Comparison of ENCODE assay signal across 10 cellular contexts in genomic region chr5:96572864-96573512, GRCh38.
A peak's percentile ranks its signal among the peaks of the same experiment; 100 is the strongest.
DNase-seq lines count a peak whose midpoint lies in the region; ATAC-seq, FAIRE-seq and TF ChIP-seq lines count a peak whose summit lies in the region.
"Had no signal": no experiment of that assay in that cellular context is flagged by ENCODE, and none has a peak within 500 bp of the region (broad histone marks: within the 10 kb centered on the region; RNA-seq: fewer than 3 reads in every experiment).

No MANE protein-coding gene starts in this region.

- H3K9me3 ChIP-seq in T-helper 17 cell (ENCODE audit: control insufficient read depth, low read length, poor library complexity, severe bottlenecking) = no peaks in the 10 kb centered on the region

- no peak overlapping the region for H3K4me3 Mint-ChIP-seq in T-helper 17 cell
- H3K4me3 Mint-ChIP-seq: natural killer cell treated with Interleukin-12 subunit alpha and Interleukin-12 subunit beta and Interleukin-15 and Interleukin-18, amount 100 ng/mL, for 72 hours had no signal

- no peaks in the 10 kb centered on the region for H3K27me3 ChIP-seq in bronchial epithelial cell (ENCODE audit: control insufficient read depth, insufficient read depth, low read length)

- no peak for TF ChIP-seq CTCF in bronchial epithelial cell (IDR thresholded peaks at IDR 0.05; ENCODE audit: insufficient read depth, low read length, severe bottlenecking)

- peak; percentile 90 for FAIRE-seq in bronchial epithelial cell (lab: Jason Lieb, UNC)
- FAIRE-seq: colon, HepG2 had no signal

- H3K27me3 Mint-ChIP-seq in T-helper 17 cell = no peaks in the 10 kb centered on the region

- no peaks in the 10 kb centered on the region for H3K36me3 Mint-ChIP-seq in T-helper 17 cell (ENCODE audit: low read depth)
- H3K36me3 Mint-ChIP-seq: natural killer cell treated with Interleukin-12 subunit alpha and Interleukin-12 subunit beta and Interleukin-15 and Interleukin-18, amount 100 ng/mL, for 72 hours had no signal

- DNase-seq in GM03348 (ENCODE audit: low spot score) (peak; percentile 78), NCI-H460 (ENCODE audit: extremely low read depth, low read depth) (peak; percentile 66), bronchial epithelial cell (ENCODE audit: low read depth) (peak; percentile 97), renal cortical epithelial cell (ENCODE audit: low read depth) (peak; percentile 97), T-helper 17 cell (no peak)

- no peak overlapping the region for H3K27ac Mint-ChIP-seq in T-helper 17 cell
- H3K27ac Mint-ChIP-seq: natural killer cell treated with Interleukin-12 subunit alpha and Interleukin-12 subunit beta and Interleukin-15 and Interleukin-18, amount 100 ng/mL, for 72 hours had no signal

- H3K36me3 ChIP-seq in bronchial epithelial cell (ENCODE audit: control insufficient read depth, insufficient read depth, low read length) = no peaks in the 10 kb centered on the region

- ATAC-seq in HG02759 (IDR thresholded peaks at IDR 0.05; ENCODE audit: unreplicated experiment) (no peak), T-helper 17 cell (no peak), HG02884 (IDR thresholded peaks at IDR 0.05; ENCODE audit: unreplicated experiment) (no peak)
- ATAC-seq: HepG2; natural killer cell treated with Interleukin-12 subunit alpha and Interleukin-12 subunit beta and Interleukin-15 and Interleukin-18, amount 100 ng/mL, for 72 hours had no signal

- H3K4me1 Mint-ChIP-seq in T-helper 17 cell = peaks cover 2% of the 10 kb centered on the region

- H3K4me3 ChIP-seq in bronchial epithelial cell (ENCODE audit: low read depth, low read length) = no peak overlapping the region

Comparison
In these comparisons a context has a peak if more than half of its experiments do, and no peak if none do; other contexts are left out.
1. DNase-seq: peak in GM03348 (single experiment), NCI-H460 (single experiment), bronchial epithelial cell (single experiment) and renal cortical epithelial cell (single experiment); none in T-helper 17 cell (0 of 3).